Comparison of ENCODE assay signal across 8 cellular contexts in genomic region chr16:22898874-22899348, GRCh38.
A peak's percentile ranks its signal among the peaks of the same experiment; 100 is the strongest.
DNase-seq lines count a peak whose midpoint lies in the region; ATAC-seq and TF ChIP-seq lines count a peak whose summit lies in the region.

No MANE protein-coding gene starts in this region.

- ATAC-seq in CD4-positive, alpha-beta T cell (ENCODE audit: poor library complexity) = no peak
- peak; percentile 80 for ATAC-seq in gastroesophageal sphincter

- H3K9me3 ChIP-seq in CD4-positive, alpha-beta T cell (ENCODE audit: control insufficient read depth, low read length) = no peaks in the 10 kb centered on the region
- H3K9me3 ChIP-seq in gastroesophageal sphincter = peaks cover 0 to 7% (median 0%) of the 10 kb centered on the region in 3 donors
- no peaks in the 10 kb centered on the region for H3K9me3 ChIP-seq in osteoblast (ENCODE audit: low read depth, low read length)

- TF ChIP-seq EP300 in gastroesophageal sphincter (IDR thresholded peaks at IDR 0.05) = no peak

- H3K36me3 Mint-ChIP-seq in CD4-positive, alpha-beta T cell (ENCODE audit: low read depth) = no peaks in the 10 kb centered on the region

- POLR2A ChIA-PET in CD4-positive, alpha-beta T cell (lab: Charles Lee) = no interaction called here
- POLR2A ChIA-PET in HEK293T (lab: Yijun Ruan, JAX) = no interaction called here

- WGBS in gastroesophageal sphincter (ENCODE audit: low coverage in 1 of 2), 2 donors = 0% methylated on average over 5 to 6 of the region's 10 CpGs

- TF ChIP-seq POLR2A in gastroesophageal sphincter (IDR thresholded peaks at IDR 0.05) = no peak

- H4K20me1 ChIP-seq in osteoblast (ENCODE audit: insufficient read depth, low read length) = no peaks in the 10 kb centered on the region

- no peaks in the 10 kb centered on the region for H3K36me3 ChIP-seq in gastroesophageal sphincter
- H3K36me3 ChIP-seq in osteoblast (ENCODE audit: insufficient read depth, low read length) = no peaks in the 10 kb centered on the region

- peaks cover 39% of the 10 kb centered on the region for H3K27me3 ChIP-seq in CD4-positive, alpha-beta T cell (ENCODE audit: control insufficient read depth, insufficient read depth, low read length)
- H3K27me3 ChIP-seq in gastroesophageal sphincter (peaks cover 64% of the 10 kb centered on the region), osteoblast (ENCODE audit: insufficient read depth, low read length) (no peaks in the 10 kb centered on the region)

- no peak overlapping the region for H3K4me3 ChIP-seq in gastroesophageal sphincter
- no peak overlapping the region for H3K4me3 ChIP-seq in osteoblast (ENCODE audit: insufficient read depth, low read length)

- no peaks in the 10 kb centered on the region for H3K9me3 Mint-ChIP-seq in CD4-positive, alpha-beta T cell

- peaks cover 0 to 11% (median 0%) of the 10 kb centered on the region in 3 donors for H3K4me1 ChIP-seq in gastroesophageal sphincter
- no peaks in the 10 kb centered on the region for H3K4me1 ChIP-seq in osteoblast (ENCODE audit: insufficient read depth, low read length)

- intact Hi-C loops in CD4-positive, alpha-beta T cell (cut with DNase I, micrococcal nuclease) = no loop called here

- H3K4me1 Mint-ChIP-seq in CD4-positive, alpha-beta T cell (ENCODE audit: low read depth) = no peaks in the 10 kb centered on the region

- no peak overlapping the region for H3K27ac ChIP-seq in CD4-positive, alpha-beta T cell (ENCODE audit: low read depth, low read length)
- H3K27ac ChIP-seq in gastroesophageal sphincter (no peak overlapping the region), osteoblast (ENCODE audit: low read depth, low read length) (no peak overlapping the region)

- DNase-seq in CD4-positive, alpha-beta T cell = peak in 7 of 10 experiments; percentile 3 to 40 (median 13)
- DNase-seq in HEK293T (ENCODE audit: extremely low spot score) = peak; percentile 69
- DNase-seq in NOMO-1 treated with DMSO at 0.1 percent for 48 hours (lab: John Stamatoyannopoulos, UW; ENCODE audit: unreplicated experiment) = peak; percentile 60
- peak; percentile 7 for DNase-seq in activated T-helper 1 cell treated with Interleukin-2 at 50 U/mL for 16 hours (ENCODE audit: low read depth)
- peak; percentile 32 for DNase-seq in osteoblast (ENCODE audit: insufficient read length, low spot score, missing footprints)
- peak; percentile 57 for DNase-seq in ureter (ENCODE audit: low spot score)
- DNase-seq in NCI-H1048 (lab: John Stamatoyannopoulos, UW) = no peak

- no peak overlapping the region for H3K4me3 Mint-ChIP-seq in CD4-positive, alpha-beta T cell

- H3K79me2 ChIP-seq in osteoblast (ENCODE audit: insufficient read depth, low read length) = no peaks in the 10 kb centered on the region

- no peak overlapping the region for H3K4me2 ChIP-seq in osteoblast (ENCODE audit: insufficient read depth, low read length)

- TF ChIP-seq CTCF in CD4-positive, alpha-beta T cell (IDR thresholded peaks at IDR 0.05) = no peak
- TF ChIP-seq CTCF in gastroesophageal sphincter (IDR thresholded peaks at IDR 0.05) (peak; percentile 37 to 85 (median 68)), osteoblast (IDR thresholded peaks at IDR 0.05; ENCODE audit: extremely low read depth, low read depth, low read length) (peak; percentile 65)

- no peak overlapping the region for H3K27ac Mint-ChIP-seq in CD4-positive, alpha-beta T cell

- CTCF ChIA-PET in CD4-positive, alpha-beta T cell (lab: Charles Lee) = no interaction called here
- CTCF ChIA-PET in HEK293T (lab: Yijun Ruan, JAX) = interaction anchor here (0.5 to 1.6 kb wide), 13 partner anchors 11 to 538 kb away, joined by 3 to 4 read pairs (median 3); no protein-coding TSS in a partner anchor

- no peak overlapping the region for H2AFZ ChIP-seq in osteoblast (ENCODE audit: low read length)

- peaks cover 37% of the 10 kb centered on the region for H3K27me3 Mint-ChIP-seq in CD4-positive, alpha-beta T cell

TF ChIP-seq in HEK293T, 16 proteins besides CTCF, POLR2A, EP300 and RAD21:
- TF ChIP-seq FOXK2 (IDR thresholded peaks at IDR 0.05) (no peak), SP1 (IDR thresholded peaks at IDR 0.05) (no peak), ELF4 (IDR thresholded peaks at IDR 0.05) (no peak), FOXA1 (IDR thresholded peaks at IDR 0.05) (no peak), LEF1 (IDR thresholded peaks at IDR 0.05; ENCODE audit: borderline replicate concordance) (no peak), CTBP1 (IDR thresholded peaks at IDR 0.05; ENCODE audit: borderline replicate concordance) (no peak), ZNF384 (IDR thresholded peaks at IDR 0.05) (no peak), NFRKB (IDR thresholded peaks at IDR 0.05) (no peak), SUZ12 (IDR thresholded peaks at IDR 0.05) (no peak)
TF ChIP-seq in HEK293T: peak in this region for 0.
